In the genomic region with DNA sequence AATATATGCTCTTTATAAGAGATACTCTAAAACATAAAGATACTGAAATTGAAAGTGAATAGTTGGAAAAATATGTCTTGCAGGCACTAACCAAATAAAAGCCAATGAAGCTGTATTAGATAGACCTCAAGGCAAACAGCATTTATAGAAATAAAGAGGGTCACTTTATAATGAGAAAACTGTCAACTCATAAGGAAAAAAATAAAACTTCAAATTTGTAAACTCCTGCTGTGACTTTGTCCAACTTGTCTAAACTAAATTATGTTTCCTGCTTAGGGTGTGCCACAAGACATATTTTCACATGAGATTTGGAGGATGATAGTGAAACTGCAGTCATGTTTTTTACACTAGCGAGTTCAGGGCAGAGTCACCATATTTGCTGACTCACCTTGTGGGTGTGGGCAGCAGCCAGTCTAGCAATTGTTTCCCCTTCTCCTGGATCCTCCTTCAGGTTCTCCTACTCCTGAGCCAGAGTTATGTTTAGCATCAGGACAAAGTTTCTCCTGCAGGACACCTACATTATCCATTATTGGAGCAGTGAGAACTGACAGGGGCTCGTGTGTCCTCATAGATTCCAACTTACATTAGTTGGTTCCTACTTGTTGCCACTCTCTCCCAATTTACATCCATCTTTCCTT, we compare ENCODE assay signal across 9 cellular contexts. TPM values are rescaled to one million over a fixed set of nuclear protein-coding genes. Genes with fewer than 3 reads are reported as not detected.
DNase-seq lines count a peak whose midpoint lies in the region; ATAC-seq, FAIRE-seq and TF ChIP-seq lines count a peak whose summit lies in the region.
"Had no signal": no experiment of that assay in that cellular context is flagged by ENCODE, and none has a peak within 500 bp of the region (broad histone marks: within the 10 kb centered on the region; RNA-seq: fewer than 3 reads in every experiment).

No MANE protein-coding gene starts in this region.

- H3K27me3 ChIP-seq in small intestine (ENCODE audit: control insufficient read depth in 2 of 2, insufficient read depth in 2 of 2, low read length in 2 of 2) (no peaks in the 10 kb centered on the region), prostate gland (replicated peaks; ENCODE audit: insufficient read depth) (no peaks in the 10 kb centered on the region), tibial artery (no peaks in the 10 kb centered on the region)

- peaks cover 23% of the 10 kb centered on the region for H3K9me3 Mint-ChIP-seq in activated naive CD4-positive, alpha-beta T cell treated with anti-CD3 and anti-CD28 coated beads, Interleukin-2, amount 10 ng/mL, durations not matched to agents 7 days and 5 days

- CTCF ChIA-PET in activated naive CD4-positive, alpha-beta T cell treated with anti-CD3 and anti-CD28 coated beads, Interleukin-2, amount 10 ng/mL, durations not matched to agents 7 days and 5 days (lab: Charles Lee) = no interaction called here

- H3K27me3 Mint-ChIP-seq in activated naive CD4-positive, alpha-beta T cell treated with anti-CD3 and anti-CD28 coated beads, Interleukin-2, amount 10 ng/mL, durations not matched to agents 7 days and 5 days = peaks cover 6% of the 10 kb centered on the region

- H3K36me3 ChIP-seq in KOPT-K1 (ENCODE audit: insufficient read depth, low read length) (no peaks in the 10 kb centered on the region), small intestine (ENCODE audit: control insufficient read depth in 2 of 2, insufficient read depth in 2 of 2, low read length in 2 of 2) (no peaks in the 10 kb centered on the region), prostate gland (no peaks in the 10 kb centered on the region), tibial artery (no peaks in the 10 kb centered on the region)

- H3K36me3 Mint-ChIP-seq in activated naive CD4-positive, alpha-beta T cell treated with anti-CD3 and anti-CD28 coated beads, Interleukin-2, amount 10 ng/mL, durations not matched to agents 7 days and 5 days = peaks cover 7% of the 10 kb centered on the region

- TF ChIP-seq POLR2A in prostate gland (IDR thresholded peaks at IDR 0.05) = no peak

- peaks cover 19% of the 10 kb centered on the region for H3K4me1 Mint-ChIP-seq in activated naive CD4-positive, alpha-beta T cell treated with anti-CD3 and anti-CD28 coated beads, Interleukin-2, amount 10 ng/mL, durations not matched to agents 7 days and 5 days

- H3K4me1 ChIP-seq in small intestine (ENCODE audit: control insufficient read depth in 2 of 2, insufficient read depth in 1 of 2, low read depth in 1 of 2, low read length in 1 of 2) (no peaks in the 10 kb centered on the region), prostate gland (replicated peaks) (no peaks in the 10 kb centered on the region), tibial artery (no peaks in the 10 kb centered on the region)

- in situ Hi-C loops in ACHN (cut with HindIII; ENCODE audit: low pct_ligation_motif_present, low pct_unique_long_range_greater_than_20kb, low sequenced_read_pairs) = no loop called here

- intact Hi-C loops in prostate gland (cut with DNase I) = no loop called here
- intact Hi-C loops in tibial artery (cut with DNase I; ENCODE audit: low total_unique reads) = no loop called here

- TF ChIP-seq CTCF in prostate gland (IDR thresholded peaks at IDR 0.05) (no peak), tibial artery (IDR thresholded peaks at IDR 0.05) (no peak)

- H3K9me3 ChIP-seq in KOPT-K1 (ENCODE audit: insufficient read depth, low read length, poor library complexity, severe bottlenecking) (peaks cover 5% of the 10 kb centered on the region), small intestine (ENCODE audit: control insufficient read depth, low read depth) (no peaks in the 10 kb centered on the region), prostate gland (no peaks in the 10 kb centered on the region), tibial artery (peaks cover 0 to 10% (median 4%) of the 10 kb centered on the region in 3 donors)

- H3K27ac Mint-ChIP-seq in activated naive CD4-positive, alpha-beta T cell treated with anti-CD3 and anti-CD28 coated beads, Interleukin-2, amount 10 ng/mL, durations not matched to agents 7 days and 5 days = peak overlapping the region; percentile 43

- H3K4me3 ChIP-seq in small intestine (ENCODE audit: low read depth in 1 of 2, low read length in 2 of 2) = no peak overlapping the region
- no peak overlapping the region for H3K4me3 ChIP-seq in prostate gland
- no peak overlapping the region for H3K4me3 ChIP-seq in tibial artery

- H3K4me3 Mint-ChIP-seq in activated naive CD4-positive, alpha-beta T cell treated with anti-CD3 and anti-CD28 coated beads, Interleukin-2, amount 10 ng/mL, durations not matched to agents 7 days and 5 days = peak overlapping the region; percentile 19

- peak; percentile 66 for ATAC-seq in GM18861 (IDR thresholded peaks at IDR 0.05; ENCODE audit: unreplicated experiment)

- FAIRE-seq in small intestine (lab: Jason Lieb, UNC) = no peak

- 16 to 27% (median 20%) methylated on average over 2 of the region's 2 CpGs for WGBS in small intestine, 3 donors
- WGBS in prostate gland = 37% methylated on average over 2 of the region's 2 CpGs

- H3K27ac ChIP-seq in KOPT-K1 (ENCODE audit: low read depth, low read length, poor library complexity, severe bottlenecking) (peak overlapping the region; percentile 71), small intestine (ENCODE audit: low read depth in 1 of 2, low read length in 1 of 2) (no peak overlapping the region), prostate gland (no peak overlapping the region), tibial artery (no peak overlapping the region)

- DNase-seq in ACHN (peak; percentile 24), small intestine (peak; percentile 17), NCI-H1417 (lab: John Stamatoyannopoulos, UW) (no peak), prostate gland (ENCODE audit: low spot score) (no peak), tibial artery (no peak)
- DNase-seq in activated naive CD4-positive, alpha-beta T cell treated with anti-CD3 and anti-CD28 coated beads, Interleukin-2, amount 10 ng/mL, durations not matched to agents 7 days and 5 days = peak; percentile 57

RNA-seq across cellular contexts. Expression of a gene that starts 43.8 kb away (rescaled TPM):
- polyA plus RNA-seq in small intestine = 10 to 100 TPM in 2 of 3 donors, 1 to 10 TPM in 1; 9.6 to 35.8 (median 18.9) TPM
- 10 to 100 TPM in 1 of 2 donors, 1 to 10 TPM in 1; 5.7 to 12.2 TPM for total RNA-seq in prostate gland
- total RNA-seq: dermis microvascular lymphatic vessel endothelial cell had no signal

RNA-seq across cellular contexts. Expression of a gene that starts 46.9 kb away (rescaled TPM):
- polyA plus RNA-seq in small intestine = 1 to 10 TPM; 7.3 to 9.6 (median 8.5) TPM
- 10 to 100 TPM; 12.8 to 38.3 TPM for total RNA-seq in prostate gland

Comparison
In these comparisons a context has a peak if more than half of its experiments do, and no peak if none do; other contexts are left out.
1. DNase-seq: peak in ACHN (single experiment), activated naive CD4-positive, alpha-beta T cell treated with anti-CD3 and anti-CD28 coated beads, Interleukin-2, amount 10 ng/mL, durations not matched to agents 7 days and 5 days (single experiment) and small intestine (single experiment); none in NCI-H1417 (0 of 3), prostate gland (single experiment) and tibial artery (0 of 2).